1 cellular context compared by ENCODE assay signal in genomic region chr10:105843786-105844560, GRCh38.
A peak's percentile ranks its signal among the peaks of the same experiment; 100 is the strongest.
TF ChIP-seq lines count a peak whose summit lies in the region.

No MANE protein-coding gene starts in this region.

TF ChIP-seq in GM12878, 131 proteins besides CTCF, POLR2A, EP300 and RAD21 (continued from another document and continues in another):
- TF ChIP-seq SREBF1 (IDR thresholded peaks at IDR 0.05; ENCODE audit: low read length) (no peak), GABPA (IDR thresholded peaks at IDR 0.05; ENCODE audit: low read depth) (no peak), E4F1 (IDR thresholded peaks at IDR 0.05; ENCODE audit: borderline replicate concordance, partially characterized antibody) (no peak), ZBTB40 (IDR thresholded peaks at IDR 0.05; ENCODE audit: borderline replicate concordance) (no peak), FOXM1 (IDR thresholded peaks at IDR 0.05; ENCODE audit: low read depth, low read length) (no peak), PML (IDR thresholded peaks at IDR 0.05; ENCODE audit: low read length) (no peak), NKRF (conservative IDR thresholded peaks at IDR 0.05) (no peak), BMI1 (IDR thresholded peaks at IDR 0.05; ENCODE audit: borderline replicate concordance) (0 out of 2 replicates have a peak, but pooled peaks have one; percentile 24), WRNIP1 (IDR thresholded peaks at IDR 0.05; ENCODE audit: borderline replicate concordance, low read depth, low read length) (no peak), EED (IDR thresholded peaks at IDR 0.05; ENCODE audit: low read depth) (no peak), SUZ12 (IDR thresholded peaks at IDR 0.05; ENCODE audit: unreplicated experiment) (no peak), SMAD1 (IDR thresholded peaks at IDR 0.05; ENCODE audit: low read depth, partially characterized antibody) (no peak), HSF1 (IDR thresholded peaks at IDR 0.05; ENCODE audit: low read depth, low read length) (no peak), IKZF2 (IDR thresholded peaks at IDR 0.05) (peak; percentile 74 to 77; a peak in 3 of 4 replicates), RAD51 (IDR thresholded peaks at IDR 0.05) (no peak), ZNF207 (IDR thresholded peaks at IDR 0.05; ENCODE audit: borderline replicate concordance) (no peak), CEBPB (IDR thresholded peaks at IDR 0.05; ENCODE audit: borderline replicate concordance in 1 of 2, low read depth in 2 of 2, low read length in 2 of 2) (no peak), CBFB (IDR thresholded peaks at IDR 0.05; ENCODE audit: low read depth) (no peak), E2F8 (IDR thresholded peaks at IDR 0.05; ENCODE audit: low read depth, partially characterized antibody) (no peak), ZNF592 (IDR thresholded peaks at IDR 0.05) (no peak), IKZF1 (conservative IDR thresholded peaks at IDR 0.05) (peak; percentile 68), E2F4 (IDR thresholded peaks at IDR 0.05; ENCODE audit: low read depth, low read length) (no peak), PRDM15 (CRISPR knock-in tag; IDR thresholded peaks at IDR 0.05) (no peak), MEF2A (IDR thresholded peaks at IDR 0.05; ENCODE audit: insufficient read depth, low read depth, low read length) (no peak)
